ENCODE assay signal across 8 cellular contexts in the genomic region with DNA sequence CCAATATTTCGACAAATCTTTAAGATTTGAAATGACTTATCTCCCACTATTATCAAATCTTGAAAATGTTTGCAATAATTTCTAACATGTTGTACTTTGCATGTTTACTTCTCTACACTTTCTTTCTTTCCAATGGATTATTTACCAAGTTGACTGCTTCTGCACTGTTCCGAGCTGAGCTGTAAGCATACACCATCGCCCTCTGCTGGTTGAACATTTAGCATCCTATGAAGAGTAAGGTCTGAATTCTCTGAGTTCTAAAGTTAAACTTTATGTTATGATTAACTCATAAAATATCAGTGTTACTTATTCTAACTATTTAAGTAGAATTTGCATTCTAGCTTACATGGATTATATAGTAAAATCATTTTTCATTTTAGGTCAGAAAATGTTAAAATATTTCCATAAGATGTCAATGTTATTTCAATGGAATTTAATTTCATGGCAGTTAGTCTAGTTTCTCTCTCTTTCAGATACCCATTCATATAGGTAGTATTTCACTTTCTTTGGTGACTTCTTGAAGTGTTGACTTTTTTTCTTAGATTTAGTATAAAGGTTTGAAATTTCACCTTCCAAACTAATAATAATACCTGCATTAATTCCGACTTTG.
DNase-seq lines count a peak whose midpoint lies in the region; TF ChIP-seq lines count a peak whose summit lies in the region.

No MANE protein-coding gene starts in this region.

- H3K9me3 Mint-ChIP-seq in type B pancreatic cell = peaks cover 13% of the 10 kb centered on the region

- no peak overlapping the region for H3K4me3 Mint-ChIP-seq in type B pancreatic cell

- no peaks in the 10 kb centered on the region for H3K9me3 ChIP-seq in MG63
- H3K9me3 ChIP-seq in adrenal gland (replicated peaks in 1 of 3) = no peaks in the 10 kb centered on the region

- peaks cover 4% of the 10 kb centered on the region for H3K4me1 Mint-ChIP-seq in type B pancreatic cell (ENCODE audit: unreplicated experiment)

- H3K36me3 ChIP-seq in MG63 (no peaks in the 10 kb centered on the region), adrenal gland (replicated peaks in 1 of 2) (no peaks in the 10 kb centered on the region)

- TF ChIP-seq CTCF in 22Rv1 (IDR thresholded peaks at IDR 0.05) (peak; percentile 91), adrenal gland (IDR thresholded peaks at IDR 0.05) (peak; percentile 15 to 45 (median 33)), type B pancreatic cell (conservative IDR thresholded peaks at IDR 0.05) (peak; percentile 87)

- no peak overlapping the region for H3K27ac Mint-ChIP-seq in type B pancreatic cell

- H3K27me3 Mint-ChIP-seq in type B pancreatic cell = no peaks in the 10 kb centered on the region

- H3K27ac ChIP-seq in 22Rv1 = no peak overlapping the region
- H3K27ac ChIP-seq in adrenal gland = no peak overlapping the region

- DNase-seq in EL = peak; percentile 57
- DNase-seq in HCEC 1CT = peak; percentile 30
- peak; percentile 15 for DNase-seq in MG63
- DNase-seq in adrenal gland = peak in 4 of 7 donors; percentile 13 to 35 (median 20)
- DNase-seq in iris pigment epithelial cell (ENCODE audit: low read depth) = peak; percentile 73
- no peak for DNase-seq in type B pancreatic cell (ENCODE audit: extremely low spot score, unreplicated experiment)
- DNase-seq in cortex of kidney (lab: John Stamatoyannopoulos, UW) = no peak

- TF ChIP-seq POLR2A in adrenal gland (IDR thresholded peaks at IDR 0.05) = no peak

- WGBS in adrenal gland, 4 donors = 38 to 47% (median 41%) methylated on average over 4 of the region's 4 CpGs

- intact Hi-C loops in adrenal gland (cut with DNase I) = no loop called here

- no peak overlapping the region for H3K4me3 ChIP-seq in MG63
- H3K4me3 ChIP-seq in adrenal gland = no peak overlapping the region

- no peaks in the 10 kb centered on the region for H3K4me1 ChIP-seq in adrenal gland (replicated peaks in 1 of 2)

- H3K27me3 ChIP-seq in MG63 (no peaks in the 10 kb centered on the region), adrenal gland (no peaks in the 10 kb centered on the region)

- no peaks in the 10 kb centered on the region for H3K36me3 Mint-ChIP-seq in type B pancreatic cell

Comparison
In these comparisons a context has a peak if more than half of its experiments do, and no peak if none do; other contexts are left out.
1. CTCF ChIP-seq: peak in every context shown above with its lines; median percentile 91 in 22Rv1; 87 in type B pancreatic cell; 33 in adrenal gland.
2. DNase-seq: peak in EL (single experiment), HCEC 1CT (single experiment), MG63 (single experiment), adrenal gland (4 of 7) and iris pigment epithelial cell (single experiment); none in type B pancreatic cell (single experiment) and cortex of kidney (single experiment).